8 cellular contexts compared by ENCODE assay signal in genomic region chr17:18262111-18262510, GRCh38. TPM values are rescaled to one million over a fixed set of nuclear protein-coding genes. Genes with fewer than 3 reads are reported as not detected.
A peak's percentile ranks its signal among the peaks of the same experiment; 100 is the strongest.
DNase-seq lines count a peak whose midpoint lies in the region; ATAC-seq and TF ChIP-seq lines count a peak whose summit lies in the region.
"Had no signal": no experiment of that assay in that cellular context is flagged by ENCODE, and none has a peak within 500 bp of the region (broad histone marks: within the 10 kb centered on the region; RNA-seq: fewer than 3 reads in every experiment).

No MANE protein-coding gene starts in this region.

- no peak for TF ChIP-seq CTCF in mesothelial cell of epicardium (IDR thresholded peaks at IDR 0.05; ENCODE audit: unreplicated experiment)

- H3K4me3 Mint-ChIP-seq in CD8-positive, alpha-beta memory T cell = peak overlapping the region; percentile 80 to 97 (median 84)
- H3K4me3 Mint-ChIP-seq in activated CD4-positive, alpha-beta memory T cell treated with anti-CD3 and anti-CD28 coated beads, Interleukin-2, amount 10 ng/mL, durations not matched to agents 7 days and 5 days = peak overlapping the region; percentile 75
- H3K4me3 Mint-ChIP-seq in mesothelial cell of epicardium = peak overlapping the region; percentile 76

- DNase-seq in CD8-positive, alpha-beta memory T cell = no peak
- DNase-seq in activated CD4-positive, alpha-beta memory T cell treated with anti-CD3 and anti-CD28 coated beads, Interleukin-2, amount 10 ng/mL, durations not matched to agents 7 days and 5 days = no peak
- DNase-seq in mesothelial cell of epicardium (ENCODE audit: low spot score in 2 of 2, unreplicated experiment in 2 of 2) = no peak
- DNase-seq in NCI-H2171 treated with DMSO at 0.1 percent for 48 hours (lab: John Stamatoyannopoulos, UW) = no peak
- no peak for DNase-seq in NCI-H446 (lab: John Stamatoyannopoulos, UW)
- DNase-seq: GDM1, NCI-H774 had no signal

- CTCF ChIA-PET in CD8-positive, alpha-beta memory T cell (lab: Charles Lee) = no interaction called here
- CTCF ChIA-PET in activated CD4-positive, alpha-beta memory T cell treated with anti-CD3 and anti-CD28 coated beads, Interleukin-2, amount 10 ng/mL, durations not matched to agents 7 days and 5 days (lab: Charles Lee) = no interaction called here

- peaks cover 30 to 56% (median 31%) of the 10 kb centered on the region in 3 donors for H3K4me1 Mint-ChIP-seq in CD8-positive, alpha-beta memory T cell
- H3K4me1 Mint-ChIP-seq in activated CD4-positive, alpha-beta memory T cell treated with anti-CD3 and anti-CD28 coated beads, Interleukin-2, amount 10 ng/mL, durations not matched to agents 7 days and 5 days = peaks cover 32% of the 10 kb centered on the region
- peaks cover 26% of the 10 kb centered on the region for H3K4me1 Mint-ChIP-seq in mesothelial cell of epicardium

- H3K4me3 ChIP-seq in CD8-positive, alpha-beta memory T cell (ENCODE audit: low read length) = no peak overlapping the region

- no peaks in the 10 kb centered on the region for H3K9me3 Mint-ChIP-seq in CD8-positive, alpha-beta memory T cell
- no peaks in the 10 kb centered on the region for H3K9me3 Mint-ChIP-seq in activated CD4-positive, alpha-beta memory T cell treated with anti-CD3 and anti-CD28 coated beads, Interleukin-2, amount 10 ng/mL, durations not matched to agents 7 days and 5 days
- H3K9me3 Mint-ChIP-seq in mesothelial cell of epicardium = no peaks in the 10 kb centered on the region

- H3K27ac Mint-ChIP-seq in CD8-positive, alpha-beta memory T cell = peak overlapping the region in 6 of 8 donors; percentile 77 to 91 (median 82)
- no peak overlapping the region for H3K27ac Mint-ChIP-seq in activated CD4-positive, alpha-beta memory T cell treated with anti-CD3 and anti-CD28 coated beads, Interleukin-2, amount 10 ng/mL, durations not matched to agents 7 days and 5 days
- H3K27ac Mint-ChIP-seq in mesothelial cell of epicardium = no peak overlapping the region

- H3K4me1 ChIP-seq in CD8-positive, alpha-beta memory T cell (ENCODE audit: insufficient read depth, low read length) = peaks cover 35% of the 10 kb centered on the region

- H3K9me3 ChIP-seq in CD8-positive, alpha-beta memory T cell (ENCODE audit: low read length) = no peaks in the 10 kb centered on the region

- H3K27me3 ChIP-seq in CD8-positive, alpha-beta memory T cell (ENCODE audit: insufficient read depth, low read length, poor library complexity, severe bottlenecking) = no peaks in the 10 kb centered on the region

- ATAC-seq in HG02885 (IDR thresholded peaks at IDR 0.05; ENCODE audit: poor library complexity, unreplicated experiment) = no peak

- H3K27ac ChIP-seq in CD8-positive, alpha-beta memory T cell (ENCODE audit: low read depth, low read length) = no peak overlapping the region

- H3K36me3 ChIP-seq in CD8-positive, alpha-beta memory T cell (ENCODE audit: insufficient read depth, low read length) = peaks cover 13% of the 10 kb centered on the region

- H3K27me3 Mint-ChIP-seq in CD8-positive, alpha-beta memory T cell = no peaks in the 10 kb centered on the region
- no peaks in the 10 kb centered on the region for H3K27me3 Mint-ChIP-seq in activated CD4-positive, alpha-beta memory T cell treated with anti-CD3 and anti-CD28 coated beads, Interleukin-2, amount 10 ng/mL, durations not matched to agents 7 days and 5 days
- H3K27me3 Mint-ChIP-seq in mesothelial cell of epicardium (ENCODE audit: low read depth) = no peaks in the 10 kb centered on the region

- peaks cover 0 to 33% (median 3%) of the 10 kb centered on the region in 3 donors for H3K36me3 Mint-ChIP-seq in CD8-positive, alpha-beta memory T cell
- H3K36me3 Mint-ChIP-seq in activated CD4-positive, alpha-beta memory T cell treated with anti-CD3 and anti-CD28 coated beads, Interleukin-2, amount 10 ng/mL, durations not matched to agents 7 days and 5 days (ENCODE audit: low read depth) = peaks cover 6% of the 10 kb centered on the region
- H3K36me3 Mint-ChIP-seq in mesothelial cell of epicardium = peaks cover 7% of the 10 kb centered on the region

- POLR2A ChIA-PET in CD8-positive, alpha-beta memory T cell (lab: Charles Lee) = no interaction called here
- POLR2A ChIA-PET in activated CD4-positive, alpha-beta memory T cell treated with anti-CD3 and anti-CD28 coated beads, Interleukin-2, amount 10 ng/mL, durations not matched to agents 7 days and 5 days (lab: Charles Lee) = interaction anchor here (1.1 to 2.3 kb wide), 2 partner anchors 13 to 53 kb away, joined by 5 to 8 read pairs; partner anchors contain the start of genes SMCR8 and TOP3A

RNA-seq across cellular contexts. Expression of gene MIEF2, which starts 1.6 kb away (rescaled TPM):
- total RNA-seq in CD8-positive, alpha-beta memory T cell = 1 to 10 TPM; 5.5 to 5.6 TPM
- polyA plus RNA-seq in CD8-positive, alpha-beta memory T cell = 14.1 TPM
- total RNA-seq in activated CD4-positive, alpha-beta memory T cell treated with anti-CD3 and anti-CD28 coated beads, Interleukin-2, amount 10 ng/mL, durations not matched to agents 7 days and 5 days = 10 to 100 TPM in 1 of 2 experiments, 1 to 10 TPM in 1; 9.2 to 10.9 TPM
- 22.5 to 25.2 TPM (median 23.8 TPM) in 3 replicates for total RNA-seq in mesothelial cell of epicardium

RNA-seq across cellular contexts. Expression of gene FLII, which starts 3.6 kb away (rescaled TPM):
- 100 to 1,000 TPM; 278 to 299 TPM for total RNA-seq in CD8-positive, alpha-beta memory T cell
- polyA plus RNA-seq in CD8-positive, alpha-beta memory T cell = 216 TPM
- 100 to 1,000 TPM; 336 TPM for total RNA-seq in activated CD4-positive, alpha-beta memory T cell treated with anti-CD3 and anti-CD28 coated beads, Interleukin-2, amount 10 ng/mL, durations not matched to agents 7 days and 5 days
- 190 to 202 TPM (median 199 TPM) in 3 replicates for total RNA-seq in mesothelial cell of epicardium

RNA-seq across cellular contexts. Expression of gene LLGL1, which starts 36.7 kb away (rescaled TPM):
- 10 to 100 TPM; 24.3 to 26.3 TPM for total RNA-seq in CD8-positive, alpha-beta memory T cell
- 1.5 TPM for polyA plus RNA-seq in CD8-positive, alpha-beta memory T cell
- total RNA-seq in activated CD4-positive, alpha-beta memory T cell treated with anti-CD3 and anti-CD28 coated beads, Interleukin-2, amount 10 ng/mL, durations not matched to agents 7 days and 5 days = 10 to 100 TPM; 22.8 to 22.9 TPM
- 70.8 to 72.5 TPM (median 72.1 TPM) in 3 replicates for total RNA-seq in mesothelial cell of epicardium

RNA-seq across cellular contexts. Expression of gene TOP3A, which starts 52.7 kb away (rescaled TPM):
- total RNA-seq in CD8-positive, alpha-beta memory T cell = 10 to 100 TPM; 69.7 to 72.8 TPM
- 21.7 TPM for polyA plus RNA-seq in CD8-positive, alpha-beta memory T cell
- total RNA-seq in activated CD4-positive, alpha-beta memory T cell treated with anti-CD3 and anti-CD28 coated beads, Interleukin-2, amount 10 ng/mL, durations not matched to agents 7 days and 5 days = 10 to 100 TPM; 51.4 to 54.9 TPM
- total RNA-seq in mesothelial cell of epicardium = 59.0 to 61.0 TPM (median 59.1 TPM) in 3 replicates

RNA-seq across cellular contexts. Expression of gene SMCR8, which starts 53.0 kb away (rescaled TPM):
- 10 to 100 TPM; 26.7 to 26.9 TPM for total RNA-seq in CD8-positive, alpha-beta memory T cell
- 4.9 TPM for polyA plus RNA-seq in CD8-positive, alpha-beta memory T cell
- 10 to 100 TPM; 27.0 to 27.9 TPM for total RNA-seq in activated CD4-positive, alpha-beta memory T cell treated with anti-CD3 and anti-CD28 coated beads, Interleukin-2, amount 10 ng/mL, durations not matched to agents 7 days and 5 days
- 18.2 to 19.3 TPM (median 18.4 TPM) in 3 replicates for total RNA-seq in mesothelial cell of epicardium

Comparison
In these comparisons a context has a peak if more than half of its experiments do, and no peak if none do; other contexts are left out.
1. H3K27ac Mint-ChIP-seq: peak in CD8-positive, alpha-beta memory T cell (6 of 8); none in activated CD4-positive, alpha-beta memory T cell treated with anti-CD3 and anti-CD28 coated beads, Interleukin-2, amount 10 ng/mL, durations not matched to agents 7 days and 5 days (single experiment) and mesothelial cell of epicardium (single experiment).
2. Peak in every context shown above with its lines, with median percentiles within 50 percentile points of each other: H3K4me3 Mint-ChIP-seq.